ENCODE assay signal across 9 cellular contexts in genomic region chr3:186571644-186572013, GRCh38. TPM values are rescaled to one million over a fixed set of nuclear protein-coding genes. Genes with fewer than 3 reads are reported as not detected.
A peak's percentile ranks its signal among the peaks of the same experiment; 100 is the strongest.
DNase-seq lines count a peak whose midpoint lies in the region; ATAC-seq, FAIRE-seq and TF ChIP-seq lines count a peak whose summit lies in the region.
"Had no signal": no experiment of that assay in that cellular context is flagged by ENCODE, and none has a peak within 500 bp of the region (broad histone marks: within the 10 kb centered on the region; RNA-seq: fewer than 3 reads in every experiment).

No MANE protein-coding gene starts in this region.

- no peak for TF ChIP-seq POLR2A in endothelial cell of umbilical vein (IDR thresholded peaks at IDR 0.05; ENCODE audit: low read depth, low read length)

- peak overlapping the region; percentile 86 for H3K4me2 ChIP-seq in OCI-LY7 (ENCODE audit: low read length)
- H3K4me2 ChIP-seq in endothelial cell of umbilical vein (ENCODE audit: insufficient read depth, low read length), result peak overlapping the region; percentile 35

- H3K27me3 ChIP-seq in endothelial cell of umbilical vein (ENCODE audit: control insufficient read depth in 2 of 2, insufficient read depth in 2 of 2, low read length in 2 of 2) (no peaks in the 10 kb centered on the region), rectal smooth muscle tissue (ENCODE audit: control insufficient read depth, insufficient read depth, low read length) (no peaks in the 10 kb centered on the region)

- no peaks in the 10 kb centered on the region for H3K9me2 ChIP-seq in OCI-LY7 (ENCODE audit: insufficient read depth, low read length)

- no peak for ATAC-seq in HG03039 (IDR thresholded peaks at IDR 0.05; ENCODE audit: unreplicated experiment)

- H2AFZ ChIP-seq in OCI-LY7 (ENCODE audit: low read length) (no peak overlapping the region), endothelial cell of umbilical vein (ENCODE audit: low read depth, low read length) (no peak overlapping the region)

- no peak for DNase-seq in GM12865 (ENCODE audit: low read depth)
- DNase-seq in OCI-LY7 (ENCODE audit: low spot score), result no peak
- DNase-seq in endothelial cell of umbilical vein (ENCODE audit: low read depth, low spot score), result no peak
- no peak for DNase-seq in SKM-1 treated with dmso at 0.1 percent for 144 hours (lab: John Stamatoyannopoulos, UW; ENCODE audit: unreplicated experiment)
- no peak for DNase-seq in anterior cingulate cortex (lab: John Stamatoyannopoulos, UW)
- no peak for DNase-seq in GM10248 (ENCODE audit: extremely low spot score)

- dilution Hi-C loops in endothelial cell of umbilical vein (cut with MboI; ENCODE audit: extremely low pct_ligation_motif_present, low sequenced_read_pairs), result no loop called here

- CTCF ChIA-PET in OCI-LY7 (lab: Charles Lee; ENCODE audit: unreplicated experiment), result no interaction called here
- CTCF ChIA-PET in endothelial cell of umbilical vein (lab: Charles Lee), result interaction anchor here (0.8 to 1.6 kb wide), 2 partner anchors 14 to 594 kb away, joined by 3 read pairs; no protein-coding TSS in a partner anchor
- CTCF ChIA-PET in GM10248 (lab: Yijun Ruan, JAX), result interaction anchor here (1.5 to 7.9 kb wide), 4 partner anchors 13 to 628 kb away, joined by 4 to 38 read pairs (median 23); no protein-coding TSS in a partner anchor

- H3K4me1 ChIP-seq in OCI-LY7 (ENCODE audit: insufficient read depth, low read length, poor library complexity, severe bottlenecking) (peaks cover 28% of the 10 kb centered on the region), endothelial cell of umbilical vein (ENCODE audit: control insufficient read depth, extremely low read depth, insufficient read depth, low read length) (peaks cover 18% of the 10 kb centered on the region), rectal smooth muscle tissue (ENCODE audit: control insufficient read depth, insufficient read depth, low read length) (peaks cover 16% of the 10 kb centered on the region)

- H3K9ac ChIP-seq in endothelial cell of umbilical vein (replicated peaks; ENCODE audit: extremely low read depth, insufficient read depth, low read length), result peak overlapping the region; percentile 84
- no peak overlapping the region for H3K9ac ChIP-seq in rectal smooth muscle tissue (ENCODE audit: low read length)

- no TSS peak for BruUV-seq in OCI-LY7 (replicated peaks; lab: Mats Ljungman, UMichigan)
- BruUV-seq in endothelial cell of umbilical vein (replicated peaks; lab: Mats Ljungman, UMichigan), result no TSS peak

- H3K27ac ChIP-seq in OCI-LY7 (ENCODE audit: low read depth, low read length, poor library complexity, severe bottlenecking), result no peak overlapping the region
- no peak overlapping the region for H3K27ac ChIP-seq in endothelial cell of umbilical vein (ENCODE audit: insufficient read depth, low read depth, low read length)
- H3K27ac ChIP-seq in rectal smooth muscle tissue (ENCODE audit: low read depth, low read length), result no peak overlapping the region

- no peak for FAIRE-seq in endothelial cell of umbilical vein (lab: Jason Lieb, UNC)

- peaks cover 48% of the 10 kb centered on the region for H3K36me3 ChIP-seq in OCI-LY7 (ENCODE audit: insufficient read depth, low read length)
- peaks cover 6 to 7% of the 10 kb centered on the region in 2 experiments for H3K36me3 ChIP-seq in endothelial cell of umbilical vein (ENCODE audit: control insufficient read depth in 2 of 2, extremely low read depth in 1 of 2, insufficient read depth in 2 of 2, low read length in 2 of 2)
- H3K36me3 ChIP-seq in rectal smooth muscle tissue (ENCODE audit: control insufficient read depth, insufficient read depth, low read length), result peaks cover 7% of the 10 kb centered on the region

- intact Hi-C loops in OCI-LY7 (cut with micrococcal nuclease; ENCODE audit: unreplicated experiment) (loop anchor here (2.0 kb wide), 1 partner anchor 211 kb away; the partner anchor contains the start of gene EIF4A2), endothelial cell of umbilical vein (cut with micrococcal nuclease) (loop anchor here (2.0 to 5.0 kb wide), 4 partner anchors 45 to 567 kb away; partner anchors contain the start of genes RFC4 and RPL39L)

- POLR2A ChIA-PET in OCI-LY7 (lab: Charles Lee), result interaction anchor here (0.6 to 2.0 kb wide), 4 partner anchors 13 to 389 kb away, joined by 3 to 11 read pairs (median 4); no protein-coding TSS in a partner anchor
- POLR2A ChIA-PET in endothelial cell of umbilical vein (lab: Charles Lee), result interaction anchor here (1.9 kb wide), 1 partner anchor 212 kb away, joined by 27 read pairs; the partner anchor contains the start of gene EIF4A2
- POLR2A ChIA-PET in GM10248 (lab: Yijun Ruan, JAX), result no interaction called here

- TF ChIP-seq CTCF in GM12865 (IDR thresholded peaks at IDR 0.05; ENCODE audit: insufficient read depth, low read depth, low read length, missing control alignments), result no peak
- no peak for TF ChIP-seq CTCF in OCI-LY7 (conservative IDR thresholded peaks at IDR 0.05; ENCODE audit: low read length)
- no peak for TF ChIP-seq CTCF in endothelial cell of umbilical vein (IDR thresholded peaks at IDR 0.05; ENCODE audit: extremely low read depth in 1 of 2, insufficient read depth in 1 of 2, low read depth in 1 of 2, low read length in 2 of 2)
- TF ChIP-seq CTCF in GM10248 (IDR thresholded peaks at IDR 0.05; ENCODE audit: control extremely low read depth, extremely low read depth, low read depth, missing control alignments), result no peak

- no peaks in the 10 kb centered on the region for H3K9me1 ChIP-seq in endothelial cell of umbilical vein (replicated peaks; ENCODE audit: control insufficient read depth, extremely low read depth, insufficient read depth, low read length)

- H3K4me3 ChIP-seq in GM12865 (ENCODE audit: low read depth, low read length), result peak overlapping the region; percentile 95
- H3K4me3 ChIP-seq in OCI-LY7 (ENCODE audit: low read depth, low read length, poor library complexity, severe bottlenecking), result peak overlapping the region; percentile 84
- peak overlapping the region in 2 of 3 experiments; percentile 61 to 90 for H3K4me3 ChIP-seq in endothelial cell of umbilical vein (replicated peaks in 1 of 3; ENCODE audit: insufficient read depth in 1 of 3, low read depth in 1 of 3, low read length in 3 of 3)
- H3K4me3 ChIP-seq in rectal smooth muscle tissue (ENCODE audit: low read length), result peak overlapping the region; percentile 88

- no peaks in the 10 kb centered on the region for H3K9me3 ChIP-seq in OCI-LY7 (ENCODE audit: low read length)
- H3K9me3 ChIP-seq in endothelial cell of umbilical vein (replicated peaks; ENCODE audit: control insufficient read depth, insufficient read depth, low read length), result no peaks in the 10 kb centered on the region

- H4K20me1 ChIP-seq in OCI-LY7 (ENCODE audit: insufficient read depth, low read length), result no peaks in the 10 kb centered on the region
- H4K20me1 ChIP-seq in endothelial cell of umbilical vein (replicated peaks; ENCODE audit: control insufficient read depth, extremely low read depth, insufficient read depth, low read length), result no peaks in the 10 kb centered on the region

- H3K79me2 ChIP-seq in OCI-LY7 (ENCODE audit: insufficient read depth, low read depth, low read length), result peaks cover 71% of the 10 kb centered on the region
- peaks cover 16% of the 10 kb centered on the region for H3K79me2 ChIP-seq in endothelial cell of umbilical vein (ENCODE audit: control insufficient read depth, insufficient read depth, low read length)

RNA-seq across cellular contexts. Expression of gene DNAJB11, which starts 1.1 kb away (rescaled TPM):
- total RNA-seq in OCI-LY7 (2014; rRNA removed; shearing (Covaris generic)), result 73.0 and 78.7 TPM in 2 replicates
- total RNA-seq in OCI-LY7 (2022) (53.2 and 61.1 TPM in 2 replicates), endothelial cell of umbilical vein (87.6 and 100 TPM in 2 replicates)
- polyA plus RNA-seq in endothelial cell of umbilical vein, result 25.2 and 39.5 TPM in 2 replicates
- 50.4 and 58.7 TPM in 2 replicates for polyA plus RNA-seq in endothelial cell of umbilical vein (2011; cell fraction: cytosol; rRNA removed)
- polyA plus RNA-seq in endothelial cell of umbilical vein (2011; cell fraction: nucleus; rRNA removed), result 71.8 and 113 TPM in 2 replicates
- 84.5 and 111 TPM in 2 replicates for polyA plus RNA-seq in endothelial cell of umbilical vein (2012)
- polyA minus RNA-seq in endothelial cell of umbilical vein, result 21.9 and 24.8 TPM in 2 replicates
- polyA minus RNA-seq in endothelial cell of umbilical vein (2011; cell fraction: cytosol; rRNA and poly(A)+ RNA removed), result 29.2 TPM
- polyA minus RNA-seq in endothelial cell of umbilical vein (2011; cell fraction: nucleus; rRNA and poly(A)+ RNA removed), result 47.8 and 87.5 TPM in 2 replicates

RNA-seq across cellular contexts. Expression of gene TBCCD1, which starts 4.5 kb away (rescaled TPM):
- total RNA-seq in OCI-LY7 (2014; rRNA removed; shearing (Covaris generic)), result 24.2 and 27.0 TPM in 2 replicates
- total RNA-seq in OCI-LY7 (2022), result 21.3 and 21.9 TPM in 2 replicates
- 16.5 and 18.6 TPM in 2 replicates for total RNA-seq in endothelial cell of umbilical vein
- 16.6 and 17.0 TPM in 2 replicates for polyA plus RNA-seq in endothelial cell of umbilical vein
- polyA plus RNA-seq in endothelial cell of umbilical vein (2011; cell fraction: cytosol; rRNA removed), result 11.3 and 12.8 TPM in 2 replicates
- 24.3 and 24.5 TPM in 2 replicates for polyA plus RNA-seq in endothelial cell of umbilical vein (2011; cell fraction: nucleus; rRNA removed)
- 10.4 and 15.7 TPM in 2 replicates for polyA plus RNA-seq in endothelial cell of umbilical vein (2012)
- polyA minus RNA-seq in endothelial cell of umbilical vein, result 36.3 and 37.6 TPM in 2 replicates
- polyA minus RNA-seq in endothelial cell of umbilical vein (2011; cell fraction: cytosol; rRNA and poly(A)+ RNA removed), result 11.5 TPM
- polyA minus RNA-seq in endothelial cell of umbilical vein (2011; cell fraction: nucleus; rRNA and poly(A)+ RNA removed), result 24.5 and 37.7 TPM in 2 replicates

RNA-seq across cellular contexts. Expression of gene CRYGS, which starts 27.4 kb away (rescaled TPM):
- 6.5 and 7.0 TPM in 2 replicates for total RNA-seq in OCI-LY7 (2014; rRNA removed; shearing (Covaris generic))
- total RNA-seq in OCI-LY7 (2022) (3.5 and 6.5 TPM in 2 replicates), endothelial cell of umbilical vein (3.8 and 5.0 TPM in 2 replicates)
- 5.0 and 7.6 TPM in 2 replicates for polyA plus RNA-seq in endothelial cell of umbilical vein
- polyA plus RNA-seq in endothelial cell of umbilical vein (2011; cell fraction: cytosol; rRNA removed), result 0.76 and 1.6 TPM in 2 replicates
- polyA plus RNA-seq in endothelial cell of umbilical vein (2011; cell fraction: nucleus; rRNA removed), result 34.1 and 34.4 TPM in 2 replicates
- polyA plus RNA-seq in endothelial cell of umbilical vein (2012), result 2.7 and 3.2 TPM in 2 replicates
- 1.6 and 2.8 TPM in 2 replicates for polyA minus RNA-seq in endothelial cell of umbilical vein
- not detected for polyA minus RNA-seq in endothelial cell of umbilical vein (2011; cell fraction: cytosol; rRNA and poly(A)+ RNA removed)
- 6.2 and 6.5 TPM in 2 replicates for polyA minus RNA-seq in endothelial cell of umbilical vein (2011; cell fraction: nucleus; rRNA and poly(A)+ RNA removed)

RNA-seq across cellular contexts. Expression of gene AHSG, which starts 41.2 kb away (rescaled TPM):
- total RNA-seq in OCI-LY7 (2014; rRNA removed; shearing (Covaris generic)), result not detected in 2 replicates
- total RNA-seq in OCI-LY7 (2022) (not detected in 2 replicates), endothelial cell of umbilical vein (not detected in 2 replicates)
- not detected in 2 replicates for polyA plus RNA-seq in endothelial cell of umbilical vein
- polyA plus RNA-seq in endothelial cell of umbilical vein (2011; cell fraction: cytosol; rRNA removed), result not detected in 2 replicates
- polyA plus RNA-seq in endothelial cell of umbilical vein (2011; cell fraction: nucleus; rRNA removed), result 0.27 TPM in 1 of 2 replicates, not detected in the other
- polyA plus RNA-seq in endothelial cell of umbilical vein (2012), result 0.22 and 0.25 TPM in 2 replicates
- 0.93 TPM in 1 of 2 replicates, not detected in the other for polyA minus RNA-seq in endothelial cell of umbilical vein
- polyA minus RNA-seq in endothelial cell of umbilical vein (2011; cell fraction: cytosol; rRNA and poly(A)+ RNA removed), result not detected
- not detected in 2 replicates for polyA minus RNA-seq in endothelial cell of umbilical vein (2011; cell fraction: nucleus; rRNA and poly(A)+ RNA removed)
- total RNA-seq: T-helper 2 cell treated with Interferon-gamma antibody and Interleukin-4, amounts not matched to agents 100 ng/mL and 5 ng/mL, for 36 hours had no signal
